Comparison of ENCODE assay signal across 8 cellular contexts in genomic region chr1:78491311-78492071, GRCh38. TPM values are rescaled to one million over a fixed set of nuclear protein-coding genes. Genes with fewer than 3 reads are reported as not detected.
DNase-seq lines count a peak whose midpoint lies in the region; ATAC-seq and TF ChIP-seq lines count a peak whose summit lies in the region.

No MANE protein-coding gene starts in this region.

- H3K4me3 ChIP-seq in heart right ventricle (peak overlapping the region in 9 of 10 donors; percentile 27 to 58 (median 49)), HAP-1 (no peak overlapping the region)

- intact Hi-C loops in heart right ventricle (cut with DNase I), result no loop called here

- peak overlapping the region in 4 of 10 donors; percentile 22 to 67 (median 33) for H3K27ac ChIP-seq in heart right ventricle

- no peak for TF ChIP-seq CTCF in heart right ventricle (IDR thresholded peaks at IDR 0.05)

- in situ Hi-C loops in HAP-1 (cut with MboI; ENCODE audit: low sequenced_read_pairs), result no loop called here

- peak overlapping the region; percentile 64 for H3K9ac ChIP-seq in ES-I3 (ENCODE audit: low read depth, low read length)

- DNase-seq in heart right ventricle (peak in 1 of 2 donors; percentile 6), retina (peak; percentile 80), cerebellum (ENCODE audit: low spot score) (no peak), T-helper 1 cell (no peak), GM19238 (ENCODE audit: insufficient read length, low spot score) (no peak), HAP-1 (ENCODE audit: low spot score in 2 of 2) (no peak)

- peaks cover 3% of the 10 kb centered on the region; the same call in 1 of the 2 replicates for H3K4me1 ChIP-seq in ES-I3 (ENCODE audit: insufficient read depth, low read length)
- H3K4me1 ChIP-seq in heart right ventricle, result peaks cover 0 to 14% (median 8%) of the 10 kb centered on the region in 9 donors
- H3K4me1 ChIP-seq in HAP-1, result no peaks in the 10 kb centered on the region

- H3K36me3 ChIP-seq in ES-I3 (ENCODE audit: insufficient read depth, low read length) (no peaks in the 10 kb centered on the region), heart right ventricle (no peaks in the 10 kb centered on the region), HAP-1 (replicated peaks) (no peaks in the 10 kb centered on the region)

- no peaks in the 10 kb centered on the region for H3K9me3 ChIP-seq in ES-I3 (ENCODE audit: control insufficient read depth, insufficient read depth, low read length)
- H3K9me3 ChIP-seq in heart right ventricle, result peaks cover 0 to 13% (median 0%) of the 10 kb centered on the region in 11 donors
- H3K9me3 ChIP-seq in HAP-1, result no peaks in the 10 kb centered on the region

- peak; percentile 75 for ATAC-seq in SK-N-SH treated with all-trans-retinoic acid at 6 μM for 48 hours
- peak; percentile 13 to 72 (median 52) for ATAC-seq in heart right ventricle

- 2% methylated on average over 40 of the region's 40 CpGs for WGBS in heart right ventricle, 2 donors

- H3K27me3 ChIP-seq in heart right ventricle (peaks cover 0 to 66% (median 42%) of the 10 kb centered on the region in 7 donors), HAP-1 (ENCODE audit: low read depth) (peaks cover 8% of the 10 kb centered on the region)

TF ChIP-seq in SK-N-SH treated with all-trans-retinoic acid at 6 μM for 48 hours, 23 proteins besides CTCF, POLR2A, EP300 and RAD21:
- no peak for TF ChIP-seq ISL1 (CRISPR knock-in tag; IDR thresholded peaks at IDR 0.05)
- TF ChIP-seq ZC3H10 (CRISPR knock-in tag; IDR thresholded peaks at IDR 0.05), result no peak
- TF ChIP-seq POU6F1 (CRISPR knock-in tag; IDR thresholded peaks at IDR 0.05; ENCODE audit: borderline replicate concordance, low read depth), result no peak
- TF ChIP-seq ZFP30 (CRISPR knock-in tag; IDR thresholded peaks at IDR 0.05), result no peak
- no peak for TF ChIP-seq ZNF8 (CRISPR knock-in tag; IDR thresholded peaks at IDR 0.05)
- TF ChIP-seq TCF4 (CRISPR knock-in tag; IDR thresholded peaks at IDR 0.05; ENCODE audit: borderline replicate concordance), result no peak
- TF ChIP-seq TSHZ2 (CRISPR knock-in tag; IDR thresholded peaks at IDR 0.05), result no peak
- no peak for TF ChIP-seq CSDC2 (CRISPR knock-in tag; IDR thresholded peaks at IDR 0.05)
- TF ChIP-seq, protein P1, sequence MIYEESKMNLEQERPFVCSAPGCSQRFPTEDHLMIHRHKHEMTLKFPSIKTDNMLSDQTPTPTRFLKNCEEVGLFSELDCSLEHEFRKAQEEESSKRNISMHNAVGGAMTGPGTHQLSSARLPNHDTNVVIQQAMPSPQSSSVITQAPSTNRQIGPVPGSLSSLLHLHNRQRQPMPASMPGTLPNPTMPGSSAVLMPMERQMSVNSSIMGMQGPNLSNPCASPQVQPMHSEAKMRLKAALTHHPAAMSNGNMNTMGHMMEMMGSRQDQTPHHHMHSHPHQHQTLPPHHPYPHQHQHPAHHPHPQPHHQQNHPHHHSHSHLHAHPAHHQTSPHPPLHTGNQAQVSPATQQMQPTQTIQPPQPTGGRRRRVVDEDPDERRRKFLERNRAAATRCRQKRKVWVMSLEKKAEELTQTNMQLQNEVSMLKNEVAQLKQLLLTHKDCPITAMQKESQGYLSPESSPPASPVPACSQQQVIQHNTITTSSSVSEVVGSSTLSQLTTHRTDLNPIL (CRISPR knock-in tag; IDR thresholded peaks at IDR 0.05; ENCODE audit: low read depth), result no peak
- TF ChIP-seq ARNTL (CRISPR knock-in tag; IDR thresholded peaks at IDR 0.05; ENCODE audit: borderline replicate concordance, low read depth), result no peak
- TF ChIP-seq, protein P2, sequence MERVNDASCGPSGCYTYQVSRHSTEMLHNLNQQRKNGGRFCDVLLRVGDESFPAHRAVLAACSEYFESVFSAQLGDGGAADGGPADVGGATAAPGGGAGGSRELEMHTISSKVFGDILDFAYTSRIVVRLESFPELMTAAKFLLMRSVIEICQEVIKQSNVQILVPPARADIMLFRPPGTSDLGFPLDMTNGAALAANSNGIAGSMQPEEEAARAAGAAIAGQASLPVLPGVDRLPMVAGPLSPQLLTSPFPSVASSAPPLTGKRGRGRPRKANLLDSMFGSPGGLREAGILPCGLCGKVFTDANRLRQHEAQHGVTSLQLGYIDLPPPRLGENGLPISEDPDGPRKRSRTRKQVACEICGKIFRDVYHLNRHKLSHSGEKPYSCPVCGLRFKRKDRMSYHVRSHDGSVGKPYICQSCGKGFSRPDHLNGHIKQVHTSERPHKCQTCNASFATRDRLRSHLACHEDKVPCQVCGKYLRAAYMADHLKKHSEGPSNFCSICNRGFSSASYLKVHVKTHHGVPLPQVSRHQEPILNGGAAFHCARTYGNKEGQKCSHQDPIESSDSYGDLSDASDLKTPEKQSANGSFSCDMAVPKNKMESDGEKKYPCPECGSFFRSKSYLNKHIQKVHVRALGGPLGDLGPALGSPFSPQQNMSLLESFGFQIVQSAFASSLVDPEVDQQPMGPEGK (CRISPR knock-in tag; IDR thresholded peaks at IDR 0.05; ENCODE audit: borderline replicate concordance), result no peak
- no peak for TF ChIP-seq ZNF70 (CRISPR knock-in tag; IDR thresholded peaks at IDR 0.05)
- no peak for TF ChIP-seq TOX (CRISPR knock-in tag; IDR thresholded peaks at IDR 0.05; ENCODE audit: borderline replicate concordance)
- no peak for TF ChIP-seq ZNF565 (CRISPR knock-in tag; conservative IDR thresholded peaks at IDR 0.05; ENCODE audit: low read depth)
- TF ChIP-seq BACH2 (CRISPR knock-in tag; IDR thresholded peaks at IDR 0.05; ENCODE audit: borderline replicate concordance), result no peak
- no peak for TF ChIP-seq OSR1 (CRISPR knock-in tag; IDR thresholded peaks at IDR 0.05)
- no peak for TF ChIP-seq PPARA (CRISPR knock-in tag; IDR thresholded peaks at IDR 0.05; ENCODE audit: borderline replicate concordance)

RNA-seq across cellular contexts. Expression of gene PTGFR, which starts 0.7 kb away (rescaled TPM):
- total RNA-seq in heart right ventricle, result 1 to 10 TPM in 1 of 10 donors, under 1 TPM in 9; 0.22 to 1.1 (median 0.53) TPM
- under 1 TPM; 0.12 to 0.51 TPM for polyA plus RNA-seq in heart right ventricle
- 3.0 TPM for total RNA-seq in cerebellum
